In the genomic region with DNA sequence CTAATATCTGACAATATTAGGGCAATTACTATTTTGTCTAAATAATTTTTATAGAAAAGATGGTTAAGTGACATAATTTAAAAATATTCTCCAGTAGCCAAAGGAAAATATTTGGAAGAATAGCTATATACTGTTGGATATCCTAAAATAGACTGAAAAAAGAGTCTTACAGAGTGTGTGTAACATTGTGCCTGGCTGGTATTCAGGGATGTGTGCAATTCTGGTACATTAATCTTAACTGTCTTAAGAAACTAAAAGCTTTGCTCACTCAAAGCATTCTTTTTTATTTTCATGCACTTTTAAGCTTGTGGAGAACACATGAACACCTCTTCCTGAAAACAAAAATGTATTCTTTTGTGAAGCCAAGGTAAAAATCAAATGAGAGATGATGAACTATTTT, we compare ENCODE assay signal across 20 cellular contexts. TPM values are rescaled to one million over a fixed set of nuclear protein-coding genes. Genes with fewer than 3 reads are reported as not detected.
DNase-seq lines count a peak whose midpoint lies in the region; ATAC-seq and TF ChIP-seq lines count a peak whose summit lies in the region.
"Had no signal": no experiment of that assay in that cellular context is flagged by ENCODE, and none has a peak within 500 bp of the region (broad histone marks: within the 10 kb centered on the region; RNA-seq: fewer than 3 reads in every experiment).

No MANE protein-coding gene starts in this region.

- H3K4me1 ChIP-seq in cardiac muscle cell (ENCODE audit: low read depth) (peaks cover 10% of the 10 kb centered on the region), right atrium auricular region (peaks cover 0 to 15% of the 10 kb centered on the region in 2 donors), uterus (no peaks in the 10 kb centered on the region)

- no peaks in the 10 kb centered on the region for H3K27me3 ChIP-seq in cardiac muscle cell
- no peaks in the 10 kb centered on the region for H3K27me3 ChIP-seq in right atrium auricular region
- H3K27me3 ChIP-seq in uterus = no peaks in the 10 kb centered on the region
- H3K27me3 ChIP-seq: ovary had no signal

- no peak for TF ChIP-seq POLR2A in uterus (IDR thresholded peaks at IDR 0.05)

- TF ChIP-seq CTCF in cardiac muscle cell (IDR thresholded peaks at IDR 0.05; ENCODE audit: low read depth, low read length) = no peak
- no peak for TF ChIP-seq CTCF in right atrium auricular region (IDR thresholded peaks at IDR 0.05)
- TF ChIP-seq CTCF in fibroblast of the aortic adventitia (IDR thresholded peaks at IDR 0.05; ENCODE audit: insufficient read depth, low read length) = no peak
- no peak for TF ChIP-seq CTCF in omental fat pad (IDR thresholded peaks at IDR 0.05)
- TF ChIP-seq CTCF in uterus (IDR thresholded peaks at IDR 0.05) = no peak

- H3K4me3 ChIP-seq in cardiac muscle cell (no peak overlapping the region), right atrium auricular region (no peak overlapping the region), fibroblast of the aortic adventitia (ENCODE audit: low read depth, low read length) (no peak overlapping the region), uterus (no peak overlapping the region)
- H3K4me3 ChIP-seq: ovary had no signal

- DNase-seq in cardiac muscle cell (ENCODE audit: low read depth in 1 of 2, low spot score in 1 of 2) = peak in 1 of 2 donors; percentile 55
- DNase-seq in right atrium auricular region (ENCODE audit: low spot score) = no peak
- peak; percentile 78 for DNase-seq in fibroblast of the aortic adventitia (ENCODE audit: low read depth)
- no peak for DNase-seq in omental fat pad (ENCODE audit: low spot score)
- no peak for DNase-seq in uterus
- no peak for DNase-seq in A172 (ENCODE audit: low spot score)
- DNase-seq in GF-D8 (lab: John Stamatoyannopoulos, UW) = no peak
- no peak for DNase-seq in NCI-H2196 (lab: John Stamatoyannopoulos, UW; ENCODE audit: unreplicated experiment)
- DNase-seq: 8988T; activated CD4-positive, CD25-positive, alpha-beta regulatory T cell; activated CD8-positive, alpha-beta memory T cell treated with anti-CD3 and anti-CD28 coated beads, Interleukin-2, amount 50 U/mL, for 4 hours; activated naive CD4-positive, alpha-beta T cell treated with anti-CD3 and anti-CD28 coated beads, Interleukin-2, amount 50 U/mL, for 16 hours; CD4-positive, CD25-positive, alpha-beta regulatory T cell; central memory CD4-positive, alpha-beta T cell; Kasumi-1; NCI-H1436; NCI-H446 treated with DMSO at 0.1 percent for 48 hours had no signal

- H3K27ac ChIP-seq in cardiac muscle cell = peak overlapping the region; percentile 80
- H3K27ac ChIP-seq in right atrium auricular region = peak overlapping the region in 1 of 2 donors; percentile 68
- peak overlapping the region; percentile 68 to 80 for H3K27ac ChIP-seq in uterus
- H3K27ac ChIP-seq: epithelial cell of prostate had no signal

- intact Hi-C loops in uterus (cut with DNase I; ENCODE audit: low total_unique reads) = no loop called here

- ATAC-seq in omental fat pad (ENCODE audit: low FRiP score) = peak; percentile 39
- ATAC-seq: HCT116 had no signal

- H3K36me3 ChIP-seq in cardiac muscle cell (peaks cover 15% of the 10 kb centered on the region), right atrium auricular region (no peaks in the 10 kb centered on the region), uterus (no peaks in the 10 kb centered on the region)
- H3K36me3 ChIP-seq: ovary had no signal

- H3K9me3 ChIP-seq in cardiac muscle cell (ENCODE audit: low read depth) (no peaks in the 10 kb centered on the region), right atrium auricular region (no peaks in the 10 kb centered on the region), uterus (no peaks in the 10 kb centered on the region)
- H3K9me3 ChIP-seq: ovary had no signal

RNA-seq across cellular contexts. Expression of gene NR2C1, which starts 10.1 kb away (rescaled TPM):
- total RNA-seq in cardiac muscle cell = 78.3 and 113 TPM in 2 replicates
- polyA plus RNA-seq in cardiac muscle cell = 38.1 and 61.2 TPM in 2 replicates
- total RNA-seq in right atrium auricular region = 10 to 100 TPM; 26.4 to 34.6 TPM
- total RNA-seq in fibroblast of the aortic adventitia (ENCODE audit: low replicate concordance) = 15.5 and 25.4 TPM in 2 replicates
- total RNA-seq in omental fat pad = 10 to 100 TPM; 23.3 to 67.1 (median 27.7) TPM
- total RNA-seq in uterus = 100 to 1,000 TPM in 1 of 4 donors, 10 to 100 TPM in 3; 56.7 to 114 (median 80.1) TPM
- 15.6 and 22.2 TPM in 2 replicates for total RNA-seq in A172 (2014; rRNA removed; shearing (Covaris generic))
